26 cellular contexts compared by ENCODE assay signal in the genomic region with DNA sequence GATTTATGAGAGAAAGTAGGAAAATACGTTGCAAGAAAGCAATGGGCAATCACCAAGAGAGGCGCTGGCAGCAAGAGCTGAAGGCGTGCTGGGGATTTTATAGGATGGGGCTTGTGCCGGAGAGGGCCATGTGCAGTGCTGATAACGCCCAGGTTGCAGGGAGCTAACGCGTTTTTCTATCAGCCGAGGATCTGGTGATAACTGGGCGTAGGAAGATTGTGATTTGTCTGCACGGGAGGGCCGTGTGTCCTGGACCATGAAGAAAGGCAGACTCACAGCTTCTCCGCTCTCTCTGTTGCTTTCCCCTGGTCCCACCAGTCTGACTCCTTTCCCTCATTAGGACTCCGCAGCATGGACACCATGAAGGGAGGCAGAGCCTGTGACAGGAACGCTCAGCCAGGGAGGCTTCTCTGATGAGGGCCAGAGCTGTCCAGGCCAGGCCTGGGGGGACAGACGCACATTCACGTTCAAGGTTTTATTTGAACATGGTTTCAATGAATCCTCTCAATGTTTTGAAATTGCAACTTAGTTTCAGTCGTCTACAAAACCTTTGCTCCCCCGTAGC. TPM values are rescaled to one million over a fixed set of nuclear protein-coding genes. Genes with fewer than 3 reads are reported as not detected.
"Had no signal": no experiment of that assay in that cellular context is flagged by ENCODE, and none has a peak within 500 bp of the region (broad histone marks: within the 10 kb centered on the region; RNA-seq: fewer than 3 reads in every experiment).

No MANE protein-coding gene starts in this region.

- ATAC-seq: activated CD8-positive, alpha-beta T cell treated with anti-CD3 and anti-CD28 coated beads for 36 hours; activated T-cell treated with anti-CD3 and anti-CD28 coated beads, Interleukin-2, amount 50 U/mL, for 72 hours had no signal

- H3K4me3 ChIP-seq: MG63, SJSA1 had no signal

- H3K9me3 ChIP-seq: MG63, SJSA1 had no signal

- H3K27ac Mint-ChIP-seq: activated CD8-positive, alpha-beta T cell treated with anti-CD3 and anti-CD28 coated beads for 36 hours; activated naive CD4-positive, alpha-beta T cell treated with anti-CD3 and anti-CD28 coated beads, Interleukin-2, amount 50 U/mL, for 24 hours; activated T-cell treated with anti-CD3 and anti-CD28 coated beads, Interleukin-2, amount 50 U/mL, for 72 hours; activated T-helper 2 cell treated with anti-CD3 and anti-CD28 coated beads, Interferon-gamma antibody, Interleukin-2, Interleukin-4, amounts not matched to agents 10 μg/mL and 5 μg/mL and 100 μg/mL, durations not matched to agents 14 hours and 24 hours and 36 hours had no signal

- H3K27me3 ChIP-seq: MG63, SJSA1 had no signal

- H3K4me3 Mint-ChIP-seq: activated CD8-positive, alpha-beta T cell treated with anti-CD3 and anti-CD28 coated beads for 36 hours; activated naive CD4-positive, alpha-beta T cell treated with anti-CD3 and anti-CD28 coated beads, Interleukin-2, amount 50 U/mL, for 24 hours; activated T-cell treated with anti-CD3 and anti-CD28 coated beads, Interleukin-2, amount 50 U/mL, for 72 hours had no signal

- H3K4me1 Mint-ChIP-seq: activated naive CD4-positive, alpha-beta T cell treated with anti-CD3 and anti-CD28 coated beads, Interleukin-2, amount 50 U/mL, for 24 hours had no signal

- H3K27ac ChIP-seq: SJSA1, VCaP had no signal

- DNase-seq: activated CD4-positive, alpha-beta T cell treated with anti-CD3 and anti-CD28 coated beads, Interleukin-2, amount 50 U/mL, for 1 hour; activated CD4-positive, CD25-positive, alpha-beta regulatory T cell; activated CD8-positive, alpha-beta memory T cell treated with anti-CD3 and anti-CD28 coated beads, Interleukin-2, amount 50 U/mL, for 4 hours; activated CD8-positive, alpha-beta T cell treated with anti-CD3 and anti-CD28 coated beads for 36 hours; activated gamma-delta T cell treated with Interleukin-2 at 50 U/mL for 16 hours; activated T-cell treated with anti-CD3 and anti-CD28 coated beads, Interleukin-2, amount 50 U/mL, for 72 hours; aorta; central memory CD4-positive, alpha-beta T cell; MG63; MV-4-11; NCI-H1092 treated with DMSO at 0.1 percent for 48 hours; NCI-H1417 treated with DMSO at 0.1 percent for 48 hours; NCI-H1694; NCI-H2029; NCI-H2107; NCI-H2171 treated with DMSO at 0.1 percent for 48 hours; NCI-H510A treated with DMSO at 0.1 percent for 48 hours; NK-92 treated with Interleukin-12 subunit alpha and Interleukin-12 subunit beta, amount 100 ng/mL, for 24 hours; SHP77; T-helper 1 cell had no signal

- H3K36me3 ChIP-seq: MG63, SJSA1 had no signal

- H3K4me1 ChIP-seq: SJSA1 had no signal

RNA-seq across cellular contexts. Expression of a gene that starts 11.9 kb away (rescaled TPM):
- total RNA-seq: activated CD8-positive, alpha-beta T cell treated with anti-CD3 and anti-CD28 coated beads for 36 hours; bronchial epithelial cell; T-helper 2 cell treated with Interferon-gamma antibody and Interleukin-4, amounts not matched to agents 100 ng/mL and 5 ng/mL, for 36 hours had no signal
